In the genomic region with DNA sequence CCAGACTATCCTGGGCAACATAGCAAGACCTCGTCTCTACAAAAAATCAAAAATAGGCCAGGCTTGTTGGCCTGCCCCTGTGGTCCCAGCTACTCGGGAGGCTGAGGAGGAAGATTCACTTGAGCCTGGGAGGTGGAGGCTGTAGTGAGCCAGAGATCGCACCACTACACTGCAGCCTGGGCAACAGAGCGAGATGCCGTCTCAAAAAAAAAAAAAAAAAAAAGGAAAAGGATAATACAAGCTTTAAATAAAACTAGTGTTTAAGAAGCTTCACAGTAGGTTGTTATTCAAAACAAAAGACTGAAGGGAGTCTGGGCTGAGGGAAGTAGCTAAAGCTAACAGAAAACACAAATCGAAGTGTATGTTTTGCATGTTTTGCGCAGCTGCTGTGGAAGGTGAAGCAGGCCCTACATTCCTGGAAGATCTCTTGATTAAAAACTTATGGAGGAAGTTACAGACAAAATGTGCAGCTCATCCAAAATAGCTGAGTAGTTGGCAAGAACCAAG, we compare ENCODE assay signal across 8 cellular contexts. TPM values are rescaled to one million over a fixed set of nuclear protein-coding genes. Genes with fewer than 3 reads are reported as not detected.
A peak's percentile ranks its signal among the peaks of the same experiment; 100 is the strongest.
DNase-seq lines count a peak whose midpoint lies in the region; ATAC-seq lines count a peak whose summit lies in the region.

No MANE protein-coding gene starts in this region.

- H3K36me3 ChIP-seq in effector memory CD4-positive, alpha-beta T cell (ENCODE audit: control insufficient read depth, insufficient read depth, low read length) = no peaks in the 10 kb centered on the region

- no peaks in the 10 kb centered on the region for H3K27me3 ChIP-seq in effector memory CD4-positive, alpha-beta T cell (replicated peaks; ENCODE audit: control insufficient read depth, insufficient read depth, low read length, poor library complexity, severe bottlenecking)

- peak overlapping the region; percentile 88 for H3K4me3 ChIP-seq in effector memory CD4-positive, alpha-beta T cell (ENCODE audit: insufficient read depth, low read depth, low read length, poor library complexity, severe bottlenecking)

- peaks cover 23 to 30% of the 10 kb centered on the region in 2 donors for H3K4me1 Mint-ChIP-seq in natural killer cell treated with Interleukin-12 subunit alpha and Interleukin-12 subunit beta and Interleukin-15 and Interleukin-18, amount 100 ng/mL, for 72 hours (ENCODE audit: low read depth in 2 of 2)

- H3K27ac Mint-ChIP-seq in natural killer cell treated with Interleukin-12 subunit alpha and Interleukin-12 subunit beta and Interleukin-15 and Interleukin-18, amount 100 ng/mL, for 72 hours = peak overlapping the region; percentile 77 to 93

- H3K27ac ChIP-seq in effector memory CD4-positive, alpha-beta T cell (ENCODE audit: insufficient read depth, low read length, poor library complexity, severe bottlenecking) = peak overlapping the region; percentile 84

- in situ Hi-C loops in ACHN (cut with HindIII; ENCODE audit: low pct_ligation_motif_present, low pct_unique_long_range_greater_than_20kb, low sequenced_read_pairs) = no loop called here

- H3K4me1 ChIP-seq in effector memory CD4-positive, alpha-beta T cell (ENCODE audit: control insufficient read depth, insufficient read depth, low read length, poor library complexity, severe bottlenecking) = peaks cover 4% of the 10 kb centered on the region

- no peaks in the 10 kb centered on the region for H3K27me3 Mint-ChIP-seq in natural killer cell treated with Interleukin-12 subunit alpha and Interleukin-12 subunit beta and Interleukin-15 and Interleukin-18, amount 100 ng/mL, for 72 hours

- peak; percentile 9 for ATAC-seq in GM19043 (IDR thresholded peaks at IDR 0.05; ENCODE audit: low read depth, unreplicated experiment)
- no peak for ATAC-seq in natural killer cell treated with Interleukin-12 subunit alpha and Interleukin-12 subunit beta and Interleukin-15 and Interleukin-18, amount 100 ng/mL, for 72 hours
- ATAC-seq in HG02840 (IDR thresholded peaks at IDR 0.05; ENCODE audit: low FRiP score, unreplicated experiment) = no peak

- H3K4me3 Mint-ChIP-seq in natural killer cell treated with Interleukin-12 subunit alpha and Interleukin-12 subunit beta and Interleukin-15 and Interleukin-18, amount 100 ng/mL, for 72 hours = peak overlapping the region; percentile 88

- no peaks in the 10 kb centered on the region for H3K9me3 ChIP-seq in effector memory CD4-positive, alpha-beta T cell (ENCODE audit: control insufficient read depth, low read length)

- H3K36me3 Mint-ChIP-seq in natural killer cell treated with Interleukin-12 subunit alpha and Interleukin-12 subunit beta and Interleukin-15 and Interleukin-18, amount 100 ng/mL, for 72 hours = no peaks in the 10 kb centered on the region

- no peaks in the 10 kb centered on the region for H3K9me3 Mint-ChIP-seq in natural killer cell treated with Interleukin-12 subunit alpha and Interleukin-12 subunit beta and Interleukin-15 and Interleukin-18, amount 100 ng/mL, for 72 hours

- peak; percentile 22 for DNase-seq in ACHN
- peak; percentile 14 for DNase-seq in NCI-H526 treated with DMSO at 0.1 percent for 48 hours (lab: John Stamatoyannopoulos, UW)
- DNase-seq in effector memory CD4-positive, alpha-beta T cell = no peak
- DNase-seq in natural killer cell treated with Interleukin-12 subunit alpha and Interleukin-12 subunit beta and Interleukin-15 and Interleukin-18, amount 100 ng/mL, for 72 hours (ENCODE audit: low spot score) = no peak
- DNase-seq in NCI-H1105 (lab: John Stamatoyannopoulos, UW) = no peak
- no peak for DNase-seq in NCI-H774 (lab: John Stamatoyannopoulos, UW)

RNA-seq across cellular contexts. Expression of gene C9orf40, which starts 0.6 kb away (rescaled TPM):
- total RNA-seq in natural killer cell treated with Interleukin-12 subunit alpha and Interleukin-12 subunit beta and Interleukin-15 and Interleukin-18, amount 100 ng/mL, for 72 hours = 10 to 100 TPM; 11.6 to 15.1 TPM

Comparison
In these comparisons a context has a peak if more than half of its experiments do, and no peak if none do; other contexts are left out.
1. DNase-seq: peak in ACHN (single experiment) and NCI-H526 treated with DMSO at 0.1 percent for 48 hours (single experiment); none in effector memory CD4-positive, alpha-beta T cell (0 of 3), natural killer cell treated with Interleukin-12 subunit alpha and Interleukin-12 subunit beta and Interleukin-15 and Interleukin-18, amount 100 ng/mL, for 72 hours (single experiment), NCI-H1105 (single experiment) and NCI-H774 (single experiment).